Comparison of ENCODE assay signal across 7 cellular contexts in genomic region chr12:6871052-6871957, GRCh38. TPM values are rescaled to one million over a fixed set of nuclear protein-coding genes. Genes with fewer than 3 reads are reported as not detected.
DNase-seq lines count a peak whose midpoint lies in the region; ATAC-seq and TF ChIP-seq lines count a peak whose summit lies in the region.
"Had no signal": no experiment of that assay in that cellular context is flagged by ENCODE, and none has a peak within 500 bp of the region (broad histone marks: within the 10 kb centered on the region; RNA-seq: fewer than 3 reads in every experiment).

No MANE protein-coding gene starts in this region.

- peak overlapping the region; percentile 82 to 92 (median 88) for H3K27ac Mint-ChIP-seq in CD4-positive, CD25-positive, alpha-beta regulatory T cell
- H3K27ac Mint-ChIP-seq in brain (peak overlapping the region; percentile 80 to 99 (median 96)), nephron progenitor cell (peak overlapping the region; percentile 38)

- no peaks in the 10 kb centered on the region for H3K9me3 Mint-ChIP-seq in CD4-positive, CD25-positive, alpha-beta regulatory T cell
- H3K9me3 Mint-ChIP-seq in brain (no peaks in the 10 kb centered on the region), nephron progenitor cell (no peaks in the 10 kb centered on the region)

- no peaks in the 10 kb centered on the region for H3K27me3 ChIP-seq in CD4-positive, CD25-positive, alpha-beta regulatory T cell (ENCODE audit: control insufficient read depth, insufficient read depth, low read length)
- peaks cover 4% of the 10 kb centered on the region for H3K27me3 ChIP-seq in Loucy (ENCODE audit: insufficient read depth, low read length, poor library complexity, severe bottlenecking)
- H3K27me3 ChIP-seq: SJSA1 had no signal

- DNase-seq in CD4-positive, CD25-positive, alpha-beta regulatory T cell: peak in 2 of 3 donors; percentile 25 to 74
- DNase-seq in nephron progenitor cell: no peak

- peak overlapping the region; percentile 90 to 96 (median 94) for H3K4me3 Mint-ChIP-seq in CD4-positive, CD25-positive, alpha-beta regulatory T cell
- H3K4me3 Mint-ChIP-seq in brain (peak overlapping the region; percentile 89 to 93 (median 92)), nephron progenitor cell (peak overlapping the region; percentile 89)

- TF ChIP-seq CTCF in Loucy (conservative IDR thresholded peaks at IDR 0.05; ENCODE audit: low read length) (no peak), brain (conservative IDR thresholded peaks at IDR 0.05) (no peak), nephron progenitor cell (IDR thresholded peaks at IDR 0.05) (no peak)

- H3K9me2 ChIP-seq in Loucy (replicated peaks; ENCODE audit: low read depth, low read length): no peaks in the 10 kb centered on the region

- H3K4me2 ChIP-seq in Loucy (ENCODE audit: low read depth, low read length, poor library complexity, severe bottlenecking): peak overlapping the region; percentile 98

- peaks cover 62% of the 10 kb centered on the region for H3K4me1 ChIP-seq in CD4-positive, CD25-positive, alpha-beta regulatory T cell (ENCODE audit: control insufficient read depth, insufficient read depth, low read length, poor library complexity, severe bottlenecking)
- H3K4me1 ChIP-seq in Loucy (ENCODE audit: insufficient read depth, low read length, poor library complexity, severe bottlenecking): peaks cover 42% of the 10 kb centered on the region

- H3K9ac ChIP-seq in Loucy (ENCODE audit: low read depth, low read length, poor library complexity, severe bottlenecking): peak overlapping the region; percentile 92

- H3F3A ChIP-seq in Loucy (ENCODE audit: low read depth): peaks cover 5% of the 10 kb centered on the region; the same call in 1 of the 2 replicates

- peaks cover 8% of the 10 kb centered on the region for H3K36me3 ChIP-seq in CD4-positive, CD25-positive, alpha-beta regulatory T cell (ENCODE audit: control insufficient read depth, insufficient read depth, low read length)
- peaks cover 25% of the 10 kb centered on the region; the same call in 1 of the 2 replicates for H3K36me3 ChIP-seq in Loucy (ENCODE audit: insufficient read depth, low read length)

- no peaks in the 10 kb centered on the region for H3K27me3 Mint-ChIP-seq in CD4-positive, CD25-positive, alpha-beta regulatory T cell
- peaks cover 17% of the 10 kb centered on the region for H3K27me3 Mint-ChIP-seq in brain
- peaks cover 3% of the 10 kb centered on the region for H3K27me3 Mint-ChIP-seq in nephron progenitor cell (ENCODE audit: low read depth, poor library complexity)

- H3K36me3 Mint-ChIP-seq in CD4-positive, CD25-positive, alpha-beta regulatory T cell: peaks cover 14% of the 10 kb centered on the region
- H3K36me3 Mint-ChIP-seq in brain (peaks cover 33% of the 10 kb centered on the region), nephron progenitor cell (ENCODE audit: low read depth) (peaks cover 35% of the 10 kb centered on the region)

- H3K27ac ChIP-seq in CD4-positive, CD25-positive, alpha-beta regulatory T cell (ENCODE audit: insufficient read depth, low read length, poor library complexity, severe bottlenecking): peak overlapping the region; percentile 85
- H3K27ac ChIP-seq: SJSA1 had no signal

- peaks cover 51% of the 10 kb centered on the region for H4K20me1 ChIP-seq in Loucy (ENCODE audit: insufficient read depth, low read length, poor library complexity, severe bottlenecking)

- no peak overlapping the region for H2AFZ ChIP-seq in Loucy (ENCODE audit: low read length)

- H3K4me3 ChIP-seq in CD4-positive, CD25-positive, alpha-beta regulatory T cell (ENCODE audit: low read depth, low read length): peak overlapping the region; percentile 74
- peak overlapping the region; percentile 94 for H3K4me3 ChIP-seq in Loucy (ENCODE audit: low read length, poor library complexity, severe bottlenecking)

- H3K9me3 ChIP-seq in CD4-positive, CD25-positive, alpha-beta regulatory T cell (ENCODE audit: control insufficient read depth in 2 of 2, low read length in 2 of 2): no peaks in the 10 kb centered on the region
- no peaks in the 10 kb centered on the region for H3K9me3 ChIP-seq in Loucy (ENCODE audit: insufficient read depth, low read depth, low read length)
- H3K9me3 ChIP-seq: SJSA1 had no signal

- H3K4me1 Mint-ChIP-seq in CD4-positive, CD25-positive, alpha-beta regulatory T cell: peaks cover 3 to 75% (median 41%) of the 10 kb centered on the region in 4 donors
- H3K4me1 Mint-ChIP-seq in brain (peaks cover 62% of the 10 kb centered on the region), nephron progenitor cell (peaks cover 52% of the 10 kb centered on the region)

- ATAC-seq in CD4-positive, CD25-positive, alpha-beta regulatory T cell (ENCODE audit: low read depth in 2 of 2): no peak
- ATAC-seq in GM18519 (IDR thresholded peaks at IDR 0.05; ENCODE audit: low FRiP score, unreplicated experiment): no peak
- ATAC-seq in GM18498 (IDR thresholded peaks at IDR 0.05; ENCODE audit: unreplicated experiment): no peak

- H3K79me2 ChIP-seq in Loucy (ENCODE audit: insufficient read depth, low read length): peaks cover 67% of the 10 kb centered on the region

RNA-seq across cellular contexts. Expression of gene SPSB2, which starts 1.8 kb away (rescaled TPM):
- total RNA-seq in CD4-positive, CD25-positive, alpha-beta regulatory T cell: 8.2 TPM
- 10 to 100 TPM in 3 of 4 donors, 1 to 10 TPM in 1; 8.0 to 19.2 (median 13.2) TPM for polyA plus RNA-seq in CD4-positive, CD25-positive, alpha-beta regulatory T cell
- 6.2 TPM for polyA plus RNA-seq in brain (ENCODE audit: insufficient read depth, low read depth, low replicate concordance)

RNA-seq across cellular contexts. Expression of gene TPI1, which starts 4.0 kb away (rescaled TPM):
- total RNA-seq in CD4-positive, CD25-positive, alpha-beta regulatory T cell: 153 TPM
- polyA plus RNA-seq in CD4-positive, CD25-positive, alpha-beta regulatory T cell: 100 to 1,000 TPM; 493 to 633 (median 527) TPM
- polyA plus RNA-seq in brain (ENCODE audit: insufficient read depth, low read depth, low replicate concordance): 1,087 TPM

RNA-seq across cellular contexts. Expression of gene USP5, which starts 19.4 kb away (rescaled TPM):
- total RNA-seq in CD4-positive, CD25-positive, alpha-beta regulatory T cell: 63.5 TPM
- 10 to 100 TPM; 44.4 to 57.0 (median 48.4) TPM for polyA plus RNA-seq in CD4-positive, CD25-positive, alpha-beta regulatory T cell
- 106 TPM for polyA plus RNA-seq in brain (ENCODE audit: insufficient read depth, low read depth, low replicate concordance)

RNA-seq across cellular contexts. Expression of gene CDCA3, which starts 20.2 kb away (rescaled TPM):
- total RNA-seq in CD4-positive, CD25-positive, alpha-beta regulatory T cell: 1.9 TPM
- polyA plus RNA-seq in CD4-positive, CD25-positive, alpha-beta regulatory T cell: 1 to 10 TPM; 1.7 to 4.0 (median 2.1) TPM
- polyA plus RNA-seq in brain (ENCODE audit: insufficient read depth, low read depth, low replicate concordance): 38.2 TPM

RNA-seq across cellular contexts. Expression of gene GNB3, which starts 30.6 kb away (rescaled TPM):
- total RNA-seq in CD4-positive, CD25-positive, alpha-beta regulatory T cell: not detected
- not detected for polyA plus RNA-seq in CD4-positive, CD25-positive, alpha-beta regulatory T cell
- 4.8 TPM for polyA plus RNA-seq in brain (ENCODE audit: insufficient read depth, low read depth, low replicate concordance)
- total RNA-seq: SJSA1 had no signal

Comparison
In these comparisons a context has a peak if more than half of its experiments do, and no peak if none do; other contexts are left out.
1. H3K27ac Mint-ChIP-seq: peak in every context shown above with its lines; median percentile 96 in brain; 88 in CD4-positive, CD25-positive, alpha-beta regulatory T cell; 38 in nephron progenitor cell.